In the genomic region with DNA sequence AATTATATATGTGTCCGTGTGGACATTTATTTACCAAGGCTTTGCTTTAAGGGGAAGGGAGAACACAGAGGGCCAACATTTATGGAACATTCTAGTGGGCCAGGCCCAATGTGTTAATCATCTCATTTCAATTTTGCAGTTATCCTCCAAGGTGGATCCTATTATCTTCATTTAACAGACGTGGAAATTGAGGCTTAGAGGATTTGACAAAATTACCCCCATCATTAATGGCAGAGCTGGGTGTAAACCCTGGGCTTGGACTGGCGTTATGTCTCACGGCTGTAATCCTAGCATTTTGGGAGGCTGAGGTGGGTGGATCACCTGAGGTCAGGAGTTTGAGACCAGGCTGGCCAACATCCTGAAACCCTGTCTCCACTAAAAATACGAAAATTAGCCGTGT, we compare ENCODE assay signal across 1 cellular context.
TF ChIP-seq lines count a peak whose summit lies in the region.

No MANE protein-coding gene starts in this region.

TF ChIP-seq in GM12878, 131 proteins besides CTCF, POLR2A, EP300 and RAD21 (continued from another document):
- TF ChIP-seq, protein P1, sequence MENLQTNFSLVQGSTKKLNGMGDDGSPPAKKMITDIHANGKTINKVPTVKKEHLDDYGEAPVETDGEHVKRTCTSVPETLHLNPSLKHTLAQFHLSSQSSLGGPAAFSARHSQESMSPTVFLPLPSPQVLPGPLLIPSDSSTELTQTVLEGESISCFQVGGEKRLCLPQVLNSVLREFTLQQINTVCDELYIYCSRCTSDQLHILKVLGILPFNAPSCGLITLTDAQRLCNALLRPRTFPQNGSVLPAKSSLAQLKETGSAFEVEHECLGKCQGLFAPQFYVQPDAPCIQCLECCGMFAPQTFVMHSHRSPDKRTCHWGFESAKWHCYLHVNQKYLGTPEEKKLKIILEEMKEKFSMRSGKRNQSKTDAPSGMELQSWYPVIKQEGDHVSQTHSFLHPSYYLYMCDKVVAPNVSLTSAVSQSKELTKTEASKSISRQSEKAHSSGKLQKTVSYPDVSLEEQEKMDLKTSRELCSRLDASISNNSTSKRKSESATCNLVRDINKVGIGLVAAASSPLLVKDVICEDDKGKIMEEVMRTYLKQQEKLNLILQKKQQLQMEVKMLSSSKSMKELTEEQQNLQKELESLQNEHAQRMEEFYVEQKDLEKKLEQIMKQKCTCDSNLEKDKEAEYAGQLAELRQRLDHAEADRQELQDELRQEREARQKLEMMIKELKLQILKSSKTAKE (IDR thresholded peaks at IDR 0.05; ENCODE audit: low read depth, poor library complexity, severe bottlenecking), result no peak
- TF ChIP-seq, protein P2, sequence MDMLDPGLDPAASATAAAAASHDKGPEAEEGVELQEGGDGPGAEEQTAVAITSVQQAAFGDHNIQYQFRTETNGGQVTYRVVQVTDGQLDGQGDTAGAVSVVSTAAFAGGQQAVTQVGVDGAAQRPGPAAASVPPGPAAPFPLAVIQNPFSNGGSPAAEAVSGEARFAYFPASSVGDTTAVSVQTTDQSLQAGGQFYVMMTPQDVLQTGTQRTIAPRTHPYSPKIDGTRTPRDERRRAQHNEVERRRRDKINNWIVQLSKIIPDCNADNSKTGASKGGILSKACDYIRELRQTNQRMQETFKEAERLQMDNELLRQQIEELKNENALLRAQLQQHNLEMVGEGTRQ (IDR thresholded peaks at IDR 0.05; ENCODE audit: borderline replicate concordance, low read depth, low read length), result no peak
- TF ChIP-seq MXI1 (IDR thresholded peaks at IDR 0.05; ENCODE audit: low read depth, low read length), result no peak
- TF ChIP-seq BRCA1 (IDR thresholded peaks at IDR 0.05; ENCODE audit: low read depth, low read length), result no peak
- no peak for TF ChIP-seq SRF (IDR thresholded peaks at IDR 0.05; ENCODE audit: low read depth in 2 of 2, low read length in 2 of 2)
- no peak for TF ChIP-seq STAT1 (conservative IDR thresholded peaks at IDR 0.05)
- TF ChIP-seq CREB1 (IDR thresholded peaks at IDR 0.05; ENCODE audit: low read depth), result no peak
- TF ChIP-seq KDM1A (IDR thresholded peaks at IDR 0.05; ENCODE audit: borderline replicate concordance), result no peak
- TF ChIP-seq EGR1 (IDR thresholded peaks at IDR 0.05; ENCODE audit: borderline replicate concordance in 1 of 2, low read depth in 2 of 2, low read length in 2 of 2), result no peak
- no peak for TF ChIP-seq CEBPB (IDR thresholded peaks at IDR 0.05; ENCODE audit: borderline replicate concordance in 1 of 2, low read depth in 2 of 2, low read length in 2 of 2)
- no peak for TF ChIP-seq BCL11A (IDR thresholded peaks at IDR 0.05; ENCODE audit: low read depth, low read length)
- no peak for TF ChIP-seq TCF7 (IDR thresholded peaks at IDR 0.05; ENCODE audit: borderline replicate concordance)
